ENCODE assay signal across 1 cellular context in genomic region chr17:19003966-19004600, GRCh38.
A peak's percentile ranks its signal among the peaks of the same experiment; 100 is the strongest.
TF ChIP-seq lines count a peak whose summit lies in the region.

No MANE protein-coding gene starts in this region.

TF ChIP-seq in H1, 55 proteins besides CTCF, POLR2A, EP300 and RAD21:
- TF ChIP-seq TAF7 (optimal IDR thresholded peaks at IDR 0.05; ENCODE audit: borderline replicate concordance, low read depth, low read length) (peak; percentile 26), TEAD4 (IDR thresholded peaks at IDR 0.05; ENCODE audit: low read depth, low read length) (no peak)
